19 cellular contexts compared by ENCODE assay signal in the genomic region with DNA sequence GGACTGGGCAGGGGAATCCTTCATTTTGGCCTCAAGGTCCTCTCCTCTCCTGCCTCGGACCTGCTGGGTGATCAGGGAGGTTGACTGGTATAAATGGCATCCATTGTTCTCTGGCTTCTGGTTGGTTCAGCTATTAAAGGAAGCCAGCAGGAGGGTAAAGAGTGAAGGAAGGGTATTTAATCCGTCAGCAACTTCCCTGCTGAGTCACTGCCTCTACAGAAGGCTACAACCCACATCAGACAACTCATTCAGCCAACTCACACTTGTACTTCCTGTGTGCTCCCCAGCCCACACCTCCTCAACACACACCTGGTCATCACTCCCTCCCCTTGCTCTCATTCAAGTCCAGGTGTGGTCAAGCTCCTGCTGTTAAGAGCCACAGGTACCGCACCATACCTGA.
DNase-seq lines count a peak whose midpoint lies in the region; ATAC-seq and TF ChIP-seq lines count a peak whose summit lies in the region.
"Had no signal": no experiment of that assay in that cellular context is flagged by ENCODE, and none has a peak within 500 bp of the region (broad histone marks: within the 10 kb centered on the region; RNA-seq: fewer than 3 reads in every experiment).

No MANE protein-coding gene starts in this region.

- H3K27me3 Mint-ChIP-seq in Calu3 (ENCODE audit: unreplicated experiment): no peaks in the 10 kb centered on the region

- H3K27ac Mint-ChIP-seq in Calu3 (ENCODE audit: unreplicated experiment): no peak overlapping the region
- H3K27ac Mint-ChIP-seq: activated T-helper 17 cell treated with anti-CD3 and anti-CD28 coated beads, Interleukin-2, amount 50 U/mL, for 72 hours; CD14-positive monocyte; T-helper 2 cell treated with Interferon-gamma antibody and Interleukin-4, amounts not matched to agents 5 μg/mL and 100 μg/mL, for 36 hours had no signal

- peak; percentile 34 for DNase-seq in Calu3
- DNase-seq in HT1080 (ENCODE audit: low read depth): peak; percentile 89
- DNase-seq in RWPE1 (ENCODE audit: low spot score): peak; percentile 8
- peak; percentile 51 for DNase-seq in iPS DF 4.7 (ENCODE audit: extremely low read depth, low spot score)
- no peak for DNase-seq in NCI-H1436 (lab: John Stamatoyannopoulos, UW)
- DNase-seq in NCI-H1694 (lab: John Stamatoyannopoulos, UW): no peak
- DNase-seq: activated CD4-positive, alpha-beta T cell treated with anti-CD3 and anti-CD28 coated beads, Interleukin-2, amount 50 U/mL, for 4 hours; amygdala; H7; NCI-H1048; NCI-H446 treated with DMSO at 0.1 percent for 48 hours; stimulated activated naive CD4-positive, alpha-beta T cell had no signal

- intact Hi-C loops in Calu3 (cut with micrococcal nuclease; ENCODE audit: unreplicated experiment): no loop called here

- TF ChIP-seq CTCF in Calu3 (IDR thresholded peaks at IDR 0.05; ENCODE audit: unreplicated experiment): no peak
- TF ChIP-seq CTCF in RWPE1 (conservative IDR thresholded peaks at IDR 0.05; ENCODE audit: low read depth): no peak

- H3K27ac ChIP-seq in RWPE1: no peak overlapping the region
- H3K27ac ChIP-seq: HL-60 had no signal

- CTCF ChIA-PET in Calu3 (lab: Charles Lee) (interaction anchor here (0.7 to 1.1 kb wide), 2 partner anchors 9 to 120 kb away, joined by 3 to 6 read pairs; no protein-coding TSS in a partner anchor), RWPE1 (lab: Yijun Ruan, JAX) (no interaction called here)

- H3K4me3 Mint-ChIP-seq in Calu3 (ENCODE audit: low read depth, unreplicated experiment): no peak overlapping the region
- H3K4me3 Mint-ChIP-seq: activated T-helper 17 cell treated with anti-CD3 and anti-CD28 coated beads, Interleukin-2, amount 50 U/mL, for 72 hours; CD14-positive monocyte; T-helper 2 cell treated with Interferon-gamma antibody and Interleukin-4, amounts not matched to agents 5 μg/mL and 100 μg/mL, for 36 hours had no signal

- no TSS peak for BruUV-seq in Calu3 (replicated peaks; lab: Mats Ljungman, UMichigan)

- peaks cover 9% of the 10 kb centered on the region for H3K4me1 Mint-ChIP-seq in Calu3 (ENCODE audit: low read depth, unreplicated experiment)
- H3K4me1 Mint-ChIP-seq: activated T-helper 17 cell treated with anti-CD3 and anti-CD28 coated beads, Interleukin-2, amount 50 U/mL, for 72 hours; CD14-positive monocyte had no signal

- POLR2A ChIA-PET in RWPE1 (lab: Yijun Ruan, JAX; ENCODE audit: low non-redundant PET): no interaction called here

- H3K9me3 Mint-ChIP-seq in Calu3 (ENCODE audit: low read depth, unreplicated experiment): no peaks in the 10 kb centered on the region

- no peaks in the 10 kb centered on the region for H3K36me3 Mint-ChIP-seq in Calu3 (ENCODE audit: insufficient read depth, unreplicated experiment)
- H3K36me3 Mint-ChIP-seq: CD14-positive monocyte had no signal

- ATAC-seq in HG02973 (IDR thresholded peaks at IDR 0.05; ENCODE audit: unreplicated experiment) (no peak), GM18867 (IDR thresholded peaks at IDR 0.05; ENCODE audit: unreplicated experiment) (no peak)
- ATAC-seq: activated T-helper 17 cell treated with anti-CD3 and anti-CD28 coated beads, Interleukin-2, amount 50 U/mL, for 72 hours; sciatic nerve had no signal

Comparison
In these comparisons a context has a peak if more than half of its experiments do, and no peak if none do; other contexts are left out.
1. DNase-seq: peak in Calu3 (single experiment), HT1080 (single experiment), RWPE1 (single experiment) and iPS DF 4.7 (single experiment); none in NCI-H1436 (single experiment) and NCI-H1694 (single experiment).